ENCODE assay signal across 8 cellular contexts in genomic region chr5:142748568-142749249, GRCh38. TPM values are rescaled to one million over a fixed set of nuclear protein-coding genes. Genes with fewer than 3 reads are reported as not detected.
DNase-seq lines count a peak whose midpoint lies in the region; ATAC-seq and TF ChIP-seq lines count a peak whose summit lies in the region.

No MANE protein-coding gene starts in this region.

- ATAC-seq in HG02642 (IDR thresholded peaks at IDR 0.05; ENCODE audit: poor library complexity, unreplicated experiment), result peak; percentile 60
- ATAC-seq in HG03025 (IDR thresholded peaks at IDR 0.05; ENCODE audit: low FRiP score, unreplicated experiment), result no peak

- H3K27ac ChIP-seq in breast epithelium (peak overlapping the region; percentile 89 to 94), thyroid gland (no peak overlapping the region)

- intact Hi-C loops in breast epithelium (cut with DNase I; ENCODE audit: low total_unique reads) (no loop called here), thyroid gland (cut with DNase I) (no loop called here)

- TF ChIP-seq CTCF in BJ (IDR thresholded peaks at IDR 0.05; ENCODE audit: insufficient read depth, low read depth, low read length) (0 out of 2 replicates have a peak, but pooled peaks have one; percentile 18), breast epithelium (IDR thresholded peaks at IDR 0.05) (peak in 2 of 3 donors; percentile 22 to 39), thyroid gland (IDR thresholded peaks at IDR 0.05) (peak in 4 of 6 experiments; percentile 29 to 55 (median 47))

- DNase-seq in BJ (ENCODE audit: low read depth) (no peak), T-helper 22 cell (ENCODE audit: low read depth) (peak; percentile 7), breast epithelium (ENCODE audit: low spot score in 2 of 2) (peak in 1 of 2 donors; percentile 81), midbrain (lab: John Stamatoyannopoulos, UW) (peak; percentile 33), thyroid gland (peak; percentile 61 to 63), T1000 (lab: John Stamatoyannopoulos, UW) (no peak)

- WGBS in thyroid gland, 2 donors, result 94 to 98% methylated on average over 2 of the region's 2 CpGs

- H3K27me3 ChIP-seq in BJ (ENCODE audit: control insufficient read depth, insufficient read depth, low read length) (no peaks in the 10 kb centered on the region), breast epithelium (no peaks in the 10 kb centered on the region), thyroid gland (no peaks in the 10 kb centered on the region)

- POLR2A ChIA-PET in BJ (lab: Charles Lee), result interaction anchor here (0.7 kb wide), 1 partner anchor 1443 kb away, joined by 3 read pairs; no protein-coding TSS in a partner anchor

- CTCF ChIA-PET in BJ (lab: Yijun Ruan, JAX), result interaction anchor here (0.7 to 3.2 kb wide), 10 partner anchors 21 to 283 kb away, joined by 3 to 14 read pairs (median 4); no protein-coding TSS in a partner anchor

- no peak overlapping the region for H3K4me3 ChIP-seq in BJ (ENCODE audit: low read depth, low read length)
- no peak overlapping the region for H3K4me3 ChIP-seq in breast epithelium
- no peak overlapping the region for H3K4me3 ChIP-seq in thyroid gland (replicated peaks in 1 of 3)

- H3K36me3 ChIP-seq in BJ (ENCODE audit: control insufficient read depth, insufficient read depth, low read length) (no peaks in the 10 kb centered on the region), breast epithelium (no peaks in the 10 kb centered on the region), thyroid gland (no peaks in the 10 kb centered on the region)

- H3K4me1 ChIP-seq in breast epithelium (peaks cover 0 to 27% of the 10 kb centered on the region in 2 donors), thyroid gland (peaks cover 34 to 50% of the 10 kb centered on the region in 2 donors)

- TF ChIP-seq POLR2A in breast epithelium (IDR thresholded peaks at IDR 0.05) (no peak), thyroid gland (IDR thresholded peaks at IDR 0.05) (no peak)

- no peaks in the 10 kb centered on the region for H3K9me3 ChIP-seq in breast epithelium
- no peaks in the 10 kb centered on the region for H3K9me3 ChIP-seq in thyroid gland

RNA-seq across cellular contexts. Expression of gene ARHGAP26, which starts 21.5 kb away (rescaled TPM):
- 4.8 TPM in 2 replicates for polyA plus RNA-seq in BJ (2011; rRNA removed)
- 22.8 and 26.4 TPM in 2 replicates for polyA minus RNA-seq in BJ (2011; rRNA and poly(A)+ RNA removed)
- 10 to 100 TPM; 33.1 to 89.0 (median 56.4) TPM for total RNA-seq in breast epithelium
- 10 to 100 TPM; 28.2 to 52.3 (median 37.9) TPM for total RNA-seq in thyroid gland

Comparison
In these comparisons a context has a peak if more than half of its experiments do, and no peak if none do; other contexts are left out.
1. DNase-seq: peak in T-helper 22 cell (single experiment), midbrain (single experiment) and thyroid gland (2 of 2); none in BJ (single experiment) and T1000 (single experiment).
2. H3K27ac ChIP-seq: peak in breast epithelium (2 of 2); none in thyroid gland (0 of 3).
3. Peak in every context shown above with its lines, with median percentiles within 50 percentile points of each other: CTCF ChIP-seq.